In the genomic region with DNA sequence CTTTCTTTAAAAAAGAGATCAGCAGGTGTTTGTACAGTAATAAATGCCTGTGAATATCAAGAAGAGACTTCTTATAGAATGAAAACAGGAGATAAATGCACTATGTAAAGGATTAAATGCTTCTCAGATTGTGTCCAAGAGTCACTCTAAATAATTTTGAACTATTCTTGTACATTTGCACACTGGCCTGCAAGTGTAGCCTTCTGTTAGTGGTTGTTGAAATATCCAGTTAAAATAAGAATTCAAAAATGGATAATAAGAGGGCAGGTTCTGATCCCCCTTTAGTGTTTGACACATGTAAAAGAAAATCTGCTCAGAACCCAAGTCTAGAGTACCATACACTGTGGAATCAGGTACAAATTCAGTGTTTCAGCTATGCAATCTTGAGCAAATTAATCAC, we compare ENCODE assay signal across 35 cellular contexts.
"Had no signal": no experiment of that assay in that cellular context is flagged by ENCODE, and none has a peak within 500 bp of the region (broad histone marks: within the 10 kb centered on the region; RNA-seq: fewer than 3 reads in every experiment).

No MANE protein-coding gene starts in this region.

- H3K36me3 ChIP-seq: MG63 had no signal

- DNase-seq: Karpas-422, Kasumi-1, MG63, MM.1S, MV-4-11, NCI-H1048, NCI-H1092, NCI-H1092 treated with DMSO at 0.1 percent for 48 hours, NCI-H1105, NCI-H1105 treated with DMSO at 0.1 percent for 48 hours, NCI-H1417, NCI-H1417 treated with DMSO at 0.1 percent for 48 hours, NCI-H1436, NCI-H1436 treated with DMSO at 0.1 percent for 48 hours, NCI-H146, NCI-H1694, NCI-H1694 treated with DMSO at 0.1 percent for 48 hours, NCI-H187, NCI-H187 treated with DMSO at 0.1 percent for 48 hours, NCI-H1930, NCI-H2029, NCI-H2029 treated with DMSO at 0.1 percent for 48 hours, NCI-H2081, NCI-H2081 treated with DMSO at 0.1 percent for 48 hours, NCI-H2107, NCI-H2171, NCI-H2171 treated with DMSO at 0.1 percent for 48 hours, NCI-H2227 treated with DMSO at 0.1 percent for 48 hours, NCI-H226, NCI-H345, NCI-H446, NCI-H446 treated with DMSO at 0.1 percent for 48 hours, NCI-H510A, NCI-H510A treated with DMSO at 0.1 percent for 48 hours, NCI-H524 had no signal

- H3K4me3 ChIP-seq: MG63 had no signal

- H3K27me3 ChIP-seq: MG63 had no signal
